In the genomic region with DNA sequence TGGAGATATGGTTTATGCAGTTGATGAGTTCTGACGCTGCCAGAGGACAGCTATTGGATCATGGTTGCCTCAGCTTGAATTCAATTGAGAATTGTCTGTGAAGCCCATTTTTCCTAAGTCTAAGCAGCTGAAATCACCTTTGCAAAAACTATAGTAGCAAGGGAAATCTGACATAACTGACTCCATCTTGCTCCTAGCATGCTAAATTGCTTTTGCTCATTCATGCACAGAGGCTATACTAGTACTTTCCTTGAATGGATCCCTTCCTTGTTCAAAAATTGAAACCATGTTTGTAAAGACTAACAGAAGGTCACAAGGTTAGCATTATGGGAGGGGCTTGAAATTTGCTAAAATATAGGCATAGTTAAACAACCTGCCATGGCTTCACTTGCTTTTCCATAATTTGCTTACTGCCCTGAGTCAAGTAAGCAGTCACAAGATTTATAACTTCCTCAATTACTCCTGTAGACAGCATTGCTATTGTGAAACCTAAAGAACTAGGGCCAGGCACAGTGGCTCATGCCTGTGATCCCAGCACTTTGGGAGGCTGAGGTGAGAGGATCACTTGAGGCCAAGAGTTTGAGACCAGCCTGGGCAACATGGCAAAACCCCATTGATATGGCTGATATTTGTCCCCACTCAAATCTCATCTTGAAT, we compare ENCODE assay signal across 21 cellular contexts. TPM values are rescaled to one million over a fixed set of nuclear protein-coding genes. Genes with fewer than 3 reads are reported as not detected.
"Had no signal": no experiment of that assay in that cellular context is flagged by ENCODE, and none has a peak within 500 bp of the region (broad histone marks: within the 10 kb centered on the region; RNA-seq: fewer than 3 reads in every experiment).

No MANE protein-coding gene starts in this region.

- H3K9me3 ChIP-seq: lower lobe of right lung, right lobe of liver, stomach had no signal

- H3K27me3 ChIP-seq: body of pancreas, right lobe of liver had no signal

- H3K79me2 ChIP-seq: parathyroid adenoma had no signal

- H3K36me3 ChIP-seq: lower lobe of right lung, right lobe of liver, stomach had no signal

- H3K9ac ChIP-seq: parathyroid adenoma had no signal

- H3K4me1 ChIP-seq: body of pancreas, lower lobe of right lung, parathyroid adenoma, right lobe of liver, stomach had no signal

- H3K4me3 ChIP-seq: body of pancreas, lower lobe of right lung, right lobe of liver, stomach had no signal

- H3K27ac ChIP-seq: body of pancreas, lower lobe of right lung, parathyroid adenoma, right lobe of liver, stomach had no signal

- DNase-seq: activated CD4-positive, alpha-beta memory T cell treated with anti-CD3 and anti-CD28 coated beads for 36 hours; activated CD4-positive, alpha-beta T cell treated with anti-CD3 and anti-CD28 coated beads for 36 hours; activated naive CD4-positive, alpha-beta T cell; activated naive CD8-positive, alpha-beta T cell treated with anti-CD3 and anti-CD28 coated beads for 36 hours; body of pancreas; central memory CD4-positive, alpha-beta T cell; hypothalamus; islet precursor cell; lower lobe of right lung; right lobe of liver; small intestine; stimulated activated CD4-positive, alpha-beta T cell treated with anti-CD3 and anti-CD28 coated beads, Interleukin-4, amount 100 ng/mL, for 1 hour; stomach had no signal

- ATAC-seq: activated CD4-positive, alpha-beta T cell treated with anti-CD3 and anti-CD28 coated beads for 36 hours; activated T-helper 17 cell treated with anti-CD3 and anti-CD28 coated beads, Interleukin-2, amount 50 U/mL, for 72 hours; body of pancreas; stimulated activated effector memory CD8-positive, alpha-beta T cell treated with anti-CD3 and anti-CD28 coated beads, Interleukin-12 subunit alpha, Interleukin-12 subunit beta, amount 100 ng/mL, for 72 hours; WTC11 had no signal

- H2AFZ ChIP-seq: parathyroid adenoma had no signal

RNA-seq across cellular contexts. Expression of a gene that starts 41.2 kb away (rescaled TPM):
- total RNA-seq: activated CD4-positive, alpha-beta memory T cell treated with anti-CD3 and anti-CD28 coated beads for 36 hours; activated CD4-positive, alpha-beta T cell treated with anti-CD3 and anti-CD28 coated beads for 36 hours; activated naive CD8-positive, alpha-beta T cell treated with anti-CD3 and anti-CD28 coated beads for 36 hours; body of pancreas; epithelial cell of proximal tubule; frontal cortex; lower lobe of right lung; stomach; T-helper 2 cell treated with Interferon-gamma antibody and Interleukin-4, amounts not matched to agents 100 ng/mL and 5 ng/mL, for 36 hours; temporal lobe; WTC11 had no signal
